Comparison of ENCODE assay signal across 16 cellular contexts in the genomic region with DNA sequence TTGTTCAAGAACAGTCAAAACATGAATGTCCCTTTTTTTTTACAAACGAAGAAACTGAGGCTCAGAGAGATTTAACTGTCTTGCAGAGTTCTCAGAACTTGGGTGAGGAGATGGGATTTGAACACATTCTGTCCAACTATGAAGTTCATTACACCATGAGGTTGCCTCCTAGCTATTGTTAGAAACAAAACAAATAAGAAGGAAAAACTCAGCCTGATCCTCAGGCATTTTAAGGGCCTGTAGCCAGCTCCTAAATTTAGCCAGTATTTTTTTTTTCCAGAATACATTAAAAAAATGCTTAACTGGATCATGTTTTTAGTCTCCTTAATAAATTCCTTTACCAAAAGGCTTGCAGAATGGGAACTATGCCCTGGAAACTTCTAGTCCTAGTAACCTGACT.
A peak's percentile ranks its signal among the peaks of the same experiment; 100 is the strongest.
DNase-seq lines count a peak whose midpoint lies in the region; ATAC-seq and TF ChIP-seq lines count a peak whose summit lies in the region.
"Had no signal": no experiment of that assay in that cellular context is flagged by ENCODE, and none has a peak within 500 bp of the region (broad histone marks: within the 10 kb centered on the region; RNA-seq: fewer than 3 reads in every experiment).

No MANE protein-coding gene starts in this region.

- H3K4me1 ChIP-seq in adipocyte (ENCODE audit: control insufficient read depth, insufficient read depth, low read length) = peaks cover 22% of the 10 kb centered on the region
- peaks cover 4% of the 10 kb centered on the region for H3K4me1 ChIP-seq in parathyroid adenoma
- H3K4me1 ChIP-seq in transverse colon = peaks cover 0 to 8% (median 0%) of the 10 kb centered on the region in 4 donors
- no peaks in the 10 kb centered on the region for H3K4me1 ChIP-seq in SK-N-SH (ENCODE audit: control insufficient read depth in 1 of 2, insufficient read depth in 2 of 2, low read depth in 1 of 2, low read length in 1 of 2)
- H3K4me1 ChIP-seq: A549 had no signal

- in situ Hi-C loops in transverse colon (cut with MboI; ENCODE audit: low pct_ligation_motif_present in 1 of 4, low pct_unique_long_range_greater_than_20kb in 1 of 4, low sequenced_read_pairs in 3 of 4) = no loop called here

- H3K4me2 ChIP-seq in parathyroid adenoma (ENCODE audit: low read length) (no peak overlapping the region), SK-N-SH (no peak overlapping the region)
- H3K4me2 ChIP-seq: A549, KMS-11 had no signal

- H3K36me3 ChIP-seq in adipocyte (ENCODE audit: control insufficient read depth, insufficient read depth, low read length, severe bottlenecking) = no peaks in the 10 kb centered on the region
- no peaks in the 10 kb centered on the region for H3K36me3 ChIP-seq in parathyroid adenoma (ENCODE audit: control insufficient read depth, insufficient read depth, low read length)
- H3K36me3 ChIP-seq in transverse colon = no peaks in the 10 kb centered on the region
- no peaks in the 10 kb centered on the region for H3K36me3 ChIP-seq in SK-N-SH (replicated peaks in 1 of 2; ENCODE audit: control insufficient read depth in 1 of 2, insufficient read depth in 2 of 2, low read length in 1 of 2)

- H3K27me3 Mint-ChIP-seq in T-helper 17 cell = no peaks in the 10 kb centered on the region

- H3K27ac Mint-ChIP-seq in T-helper 17 cell = no peak overlapping the region

- peaks cover 13% of the 10 kb centered on the region for H3K4me1 Mint-ChIP-seq in T-helper 17 cell

- POLR2A ChIA-PET in SK-N-SH (lab: Yijun Ruan, JAX) = no interaction called here

- no peak for ATAC-seq in T-helper 17 cell
- ATAC-seq in GM18873 (IDR thresholded peaks at IDR 0.05; ENCODE audit: low FRiP score, unreplicated experiment) = no peak
- ATAC-seq: A549 had no signal

- no peaks in the 10 kb centered on the region for H4K20me1 ChIP-seq in SK-N-SH (ENCODE audit: insufficient read depth)

- no peaks in the 10 kb centered on the region for H3K27me3 ChIP-seq in adipocyte (replicated peaks; ENCODE audit: control insufficient read depth, insufficient read depth, low read length)
- no peaks in the 10 kb centered on the region for H3K27me3 ChIP-seq in parathyroid adenoma (ENCODE audit: control insufficient read depth, insufficient read depth, low read length)
- H3K27me3 ChIP-seq in transverse colon = no peaks in the 10 kb centered on the region
- H3K27me3 ChIP-seq in SK-N-SH (ENCODE audit: insufficient read depth) = no peaks in the 10 kb centered on the region

- no peaks in the 10 kb centered on the region for H3F3A ChIP-seq in SK-N-SH (replicated peaks; ENCODE audit: insufficient read depth)

- H3K4me3 Mint-ChIP-seq in T-helper 17 cell = no peak overlapping the region

- H3K4me3 ChIP-seq in adipocyte (ENCODE audit: low read length) (no peak overlapping the region), parathyroid adenoma (ENCODE audit: low read depth, low read length) (no peak overlapping the region), transverse colon (no peak overlapping the region), SK-N-SH (ENCODE audit: low read depth in 2 of 2, low read length in 1 of 2) (no peak overlapping the region)
- H3K4me3 ChIP-seq: A549 had no signal

- no peak for TF ChIP-seq RAD21 in SK-N-SH (IDR thresholded peaks at IDR 0.05; ENCODE audit: low read length)

- H2AFZ ChIP-seq in parathyroid adenoma = peak overlapping the region; percentile 42
- no peak overlapping the region for H2AFZ ChIP-seq in SK-N-SH (ENCODE audit: low read depth)

- DNase-seq in adipocyte (ENCODE audit: low read depth) = peak; percentile 30
- DNase-seq in fibroblast of gingiva (ENCODE audit: low read depth) = peak; percentile 14
- DNase-seq in transverse colon = no peak
- DNase-seq in SK-N-SH = no peak
- DNase-seq in T-helper 17 cell = no peak
- DNase-seq in GM20000 (ENCODE audit: low spot score) = no peak
- DNase-seq: C1 segment of cervical spinal cord, DND-41, GF-D8, NCI-H1436, NCI-H2081, NCI-H510A had no signal

- TF ChIP-seq POLR2A in transverse colon (IDR thresholded peaks at IDR 0.05) = no peak

- WGBS in transverse colon (ENCODE audit: low coverage in 1 of 2), 2 donors = 40 to 68% methylated on average over 1 of the region's 1 CpG
- 7% methylated on average over 1 of the region's 1 CpG for WGBS in SK-N-SH (ENCODE audit: low lambda C conversion rate)

- no peaks in the 10 kb centered on the region for H3K36me3 Mint-ChIP-seq in T-helper 17 cell (ENCODE audit: low read depth)

- no peak for TF ChIP-seq EP300 in transverse colon (IDR thresholded peaks at IDR 0.05; ENCODE audit: low read depth)
- TF ChIP-seq EP300 in SK-N-SH (IDR thresholded peaks at IDR 0.05; ENCODE audit: borderline replicate concordance in 1 of 2, low read depth in 1 of 2, low read length in 1 of 2) = no peak

- H3K9me3 ChIP-seq in adipocyte (ENCODE audit: control insufficient read depth, low read length) = no peaks in the 10 kb centered on the region
- no peaks in the 10 kb centered on the region for H3K9me3 ChIP-seq in parathyroid adenoma (ENCODE audit: control insufficient read depth, low read length)
- H3K9me3 ChIP-seq in transverse colon = no peaks in the 10 kb centered on the region
- no peaks in the 10 kb centered on the region for H3K9me3 ChIP-seq in SK-N-SH
- no peaks in the 10 kb centered on the region for H3K9me3 ChIP-seq in T-helper 17 cell (ENCODE audit: control insufficient read depth, low read length, poor library complexity, severe bottlenecking)
- H3K9me3 ChIP-seq: A549 had no signal

- H3K9me2 ChIP-seq in SK-N-SH = no peaks in the 10 kb centered on the region

- CTCF ChIA-PET in SK-N-SH (lab: Yijun Ruan, JAX) = interaction anchor here (1.0 to 1.7 kb wide), 3 partner anchors 16 to 25 kb away, joined by 3 to 5 read pairs (median 4); no protein-coding TSS in a partner anchor

- intact Hi-C loops in transverse colon (cut with DNase I; ENCODE audit: low total_unique reads) = no loop called here

- H3K79me2 ChIP-seq in parathyroid adenoma (no peaks in the 10 kb centered on the region), SK-N-SH (ENCODE audit: insufficient read depth) (no peaks in the 10 kb centered on the region)

- H3K9ac ChIP-seq in adipocyte (ENCODE audit: low read length) = peak overlapping the region; percentile 13
- no peak overlapping the region for H3K9ac ChIP-seq in parathyroid adenoma
- no peak overlapping the region for H3K9ac ChIP-seq in SK-N-SH
- H3K9ac ChIP-seq: KMS-11 had no signal

- H3K27ac ChIP-seq in parathyroid adenoma (no peak overlapping the region), transverse colon (peak overlapping the region in 3 of 4 donors; percentile 12 to 52 (median 43)), SK-N-SH (ENCODE audit: low read depth in 2 of 2, low read length in 1 of 2) (no peak overlapping the region)
- H3K27ac ChIP-seq: A549, KMS-11 had no signal

- TF ChIP-seq CTCF in parathyroid adenoma (IDR thresholded peaks at IDR 0.05) (no peak), transverse colon (IDR thresholded peaks at IDR 0.05) (no peak), SK-N-SH (IDR thresholded peaks at IDR 0.05) (no peak), GM20000 (IDR thresholded peaks at IDR 0.05; ENCODE audit: extremely low read depth, missing control alignments) (no peak)

TF ChIP-seq in SK-N-SH, 30 proteins besides CTCF, POLR2A, EP300 and RAD21:
- TF ChIP-seq RFX5 (IDR thresholded peaks at IDR 0.05; ENCODE audit: low read length) (no peak), MEF2A (IDR thresholded peaks at IDR 0.05; ENCODE audit: borderline replicate concordance, low read depth) (no peak), TCF12 (IDR thresholded peaks at IDR 0.05) (no peak), RCOR1 (IDR thresholded peaks at IDR 0.05; ENCODE audit: low read length) (no peak), FOSL2 (IDR thresholded peaks at IDR 0.05; ENCODE audit: borderline replicate concordance, low read depth) (no peak), SIN3A (IDR thresholded peaks at IDR 0.05; ENCODE audit: borderline replicate concordance, low read depth, low read length) (no peak)
- TF ChIP-seq, protein P1, sequence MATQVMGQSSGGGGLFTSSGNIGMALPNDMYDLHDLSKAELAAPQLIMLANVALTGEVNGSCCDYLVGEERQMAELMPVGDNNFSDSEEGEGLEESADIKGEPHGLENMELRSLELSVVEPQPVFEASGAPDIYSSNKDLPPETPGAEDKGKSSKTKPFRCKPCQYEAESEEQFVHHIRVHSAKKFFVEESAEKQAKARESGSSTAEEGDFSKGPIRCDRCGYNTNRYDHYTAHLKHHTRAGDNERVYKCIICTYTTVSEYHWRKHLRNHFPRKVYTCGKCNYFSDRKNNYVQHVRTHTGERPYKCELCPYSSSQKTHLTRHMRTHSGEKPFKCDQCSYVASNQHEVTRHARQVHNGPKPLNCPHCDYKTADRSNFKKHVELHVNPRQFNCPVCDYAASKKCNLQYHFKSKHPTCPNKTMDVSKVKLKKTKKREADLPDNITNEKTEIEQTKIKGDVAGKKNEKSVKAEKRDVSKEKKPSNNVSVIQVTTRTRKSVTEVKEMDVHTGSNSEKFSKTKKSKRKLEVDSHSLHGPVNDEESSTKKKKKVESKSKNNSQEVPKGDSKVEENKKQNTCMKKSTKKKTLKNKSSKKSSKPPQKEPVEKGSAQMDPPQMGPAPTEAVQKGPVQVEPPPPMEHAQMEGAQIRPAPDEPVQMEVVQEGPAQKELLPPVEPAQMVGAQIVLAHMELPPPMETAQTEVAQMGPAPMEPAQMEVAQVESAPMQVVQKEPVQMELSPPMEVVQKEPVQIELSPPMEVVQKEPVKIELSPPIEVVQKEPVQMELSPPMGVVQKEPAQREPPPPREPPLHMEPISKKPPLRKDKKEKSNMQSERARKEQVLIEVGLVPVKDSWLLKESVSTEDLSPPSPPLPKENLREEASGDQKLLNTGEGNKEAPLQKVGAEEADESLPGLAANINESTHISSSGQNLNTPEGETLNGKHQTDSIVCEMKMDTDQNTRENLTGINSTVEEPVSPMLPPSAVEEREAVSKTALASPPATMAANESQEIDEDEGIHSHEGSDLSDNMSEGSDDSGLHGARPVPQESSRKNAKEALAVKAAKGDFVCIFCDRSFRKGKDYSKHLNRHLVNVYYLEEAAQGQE (IDR thresholded peaks at IDR 0.05; ENCODE audit: low read depth, low read length) = no peak

Comparison
In these comparisons a context has a peak if more than half of its experiments do, and no peak if none do; other contexts are left out.
1. DNase-seq: peak in adipocyte (single experiment) and fibroblast of gingiva (single experiment); none in transverse colon (single experiment), SK-N-SH (single experiment), T-helper 17 cell (0 of 3) and GM20000 (single experiment).
2. H3K27ac ChIP-seq: peak in transverse colon (3 of 4); none in parathyroid adenoma (single experiment) and SK-N-SH (0 of 2).